ENCODE assay signal across 31 cellular contexts in genomic region chr20:41566896-41567527, GRCh38.
"Had no signal": no experiment of that assay in that cellular context is flagged by ENCODE, and none has a peak within 500 bp of the region (broad histone marks: within the 10 kb centered on the region; RNA-seq: fewer than 3 reads in every experiment).

No MANE protein-coding gene starts in this region.

- ATAC-seq: activated CD8-positive, alpha-beta T cell treated with anti-CD3 and anti-CD28 coated beads for 36 hours; activated T-cell treated with anti-CD3 and anti-CD28 coated beads, Interleukin-2, amount 50 U/mL, for 72 hours; activated T-helper 17 cell treated with anti-CD3 and anti-CD28 coated beads, Interleukin-2, amount 50 U/mL, for 72 hours; PC-3; SK-N-SH treated with all-trans-retinoic acid at 6 μM for 48 hours; T-cell; T-helper 17 cell had no signal

- DNase-seq: activated CD4-positive, alpha-beta T cell treated with anti-CD3 and anti-CD28 coated beads for 1 hour; activated CD4-positive, alpha-beta T cell treated with anti-CD3 and anti-CD28 coated beads, Interleukin-2, amount 10 ng/mL, durations not matched to agents 24 days and 14 days; activated CD4-positive, alpha-beta T cell treated with anti-CD3 and anti-CD28 coated beads, Interleukin-2, amount 50 U/mL, for 4 hours; activated CD4-positive, CD25-positive, alpha-beta regulatory T cell; activated CD8-positive, alpha-beta T cell treated with anti-CD3 and anti-CD28 coated beads for 36 hours; activated effector memory CD4-positive, alpha-beta T cell treated with anti-CD3 and anti-CD28 coated beads, Interleukin-2, amount 50 U/mL, for 16 hours; activated naive CD4-positive, alpha-beta T cell treated with Interleukin-2 at 50 U/mL for 16 hours; activated naive CD8-positive, alpha-beta T cell treated with anti-CD3 and anti-CD28 coated beads, Interleukin-2, amount 10 ng/mL, durations not matched to agents 7 days and 5 days; activated T-cell treated with anti-CD3 and anti-CD28 coated beads, Interleukin-2, amount 50 U/mL, for 1 hour; activated T-cell treated with anti-CD3 and anti-CD28 coated beads, Interleukin-2, amount 50 U/mL, for 72 hours; amygdala; Karpas-422; MG63; MV-4-11; NCI-H1092; NCI-H1436 treated with DMSO at 0.1 percent for 48 hours; NCI-H1694 treated with DMSO at 0.1 percent for 48 hours; NCI-H2029; NCI-H345; NCI-H524 treated with DMSO at 0.1 percent for 48 hours; PC-3; Peyer's patch; RPMI8226; SIG-M5; T-cell; T-helper 17 cell; WERI-Rb-1 had no signal

- H3K27me3 ChIP-seq: ascending aorta, MG63, Peyer's patch had no signal

- H3K27ac Mint-ChIP-seq: activated CD4-positive, alpha-beta T cell treated with anti-CD3 and anti-CD28 coated beads, Interleukin-2, amount 10 ng/mL, durations not matched to agents 24 days and 14 days; activated CD8-positive, alpha-beta T cell treated with anti-CD3 and anti-CD28 coated beads for 36 hours; activated naive CD4-positive, alpha-beta T cell treated with anti-CD3 and anti-CD28 coated beads, Interleukin-2, amount 50 U/mL, for 24 hours; activated naive CD8-positive, alpha-beta T cell treated with anti-CD3 and anti-CD28 coated beads, Interleukin-2, amount 10 ng/mL, durations not matched to agents 7 days and 5 days; activated T-cell treated with anti-CD3 and anti-CD28 coated beads, Interleukin-2, amount 50 U/mL, for 72 hours; activated T-helper 17 cell treated with anti-CD3 and anti-CD28 coated beads, Interleukin-2, amount 50 U/mL, for 72 hours; T-helper 17 cell had no signal

- H3K9me3 ChIP-seq: ascending aorta, MG63, Peyer's patch had no signal

- H3K27ac ChIP-seq: ascending aorta, Peyer's patch, WERI-Rb-1 had no signal

- H3K4me3 Mint-ChIP-seq: activated CD4-positive, alpha-beta T cell treated with anti-CD3 and anti-CD28 coated beads, Interleukin-2, amount 10 ng/mL, durations not matched to agents 24 days and 14 days; activated CD8-positive, alpha-beta T cell treated with anti-CD3 and anti-CD28 coated beads for 36 hours; activated naive CD4-positive, alpha-beta T cell treated with anti-CD3 and anti-CD28 coated beads, Interleukin-2, amount 50 U/mL, for 24 hours; activated naive CD8-positive, alpha-beta T cell treated with anti-CD3 and anti-CD28 coated beads, Interleukin-2, amount 10 ng/mL, durations not matched to agents 7 days and 5 days; activated T-cell treated with anti-CD3 and anti-CD28 coated beads, Interleukin-2, amount 50 U/mL, for 72 hours; activated T-helper 17 cell treated with anti-CD3 and anti-CD28 coated beads, Interleukin-2, amount 50 U/mL, for 72 hours; T-cell; T-helper 17 cell had no signal

- H3K27me3 Mint-ChIP-seq: activated CD4-positive, alpha-beta T cell treated with anti-CD3 and anti-CD28 coated beads, Interleukin-2, amount 10 ng/mL, durations not matched to agents 24 days and 14 days; activated CD8-positive, alpha-beta T cell treated with anti-CD3 and anti-CD28 coated beads for 36 hours; activated naive CD4-positive, alpha-beta T cell treated with anti-CD3 and anti-CD28 coated beads, Interleukin-2, amount 50 U/mL, for 24 hours; activated T-helper 17 cell treated with anti-CD3 and anti-CD28 coated beads, Interleukin-2, amount 50 U/mL, for 72 hours; T-cell; T-helper 17 cell had no signal

- H3K9me3 Mint-ChIP-seq: activated naive CD4-positive, alpha-beta T cell treated with anti-CD3 and anti-CD28 coated beads, Interleukin-2, amount 50 U/mL, for 24 hours; activated T-helper 17 cell treated with anti-CD3 and anti-CD28 coated beads, Interleukin-2, amount 50 U/mL, for 72 hours; T-cell had no signal
